Comparison of ENCODE assay signal across 1 cellular context in the genomic region with DNA sequence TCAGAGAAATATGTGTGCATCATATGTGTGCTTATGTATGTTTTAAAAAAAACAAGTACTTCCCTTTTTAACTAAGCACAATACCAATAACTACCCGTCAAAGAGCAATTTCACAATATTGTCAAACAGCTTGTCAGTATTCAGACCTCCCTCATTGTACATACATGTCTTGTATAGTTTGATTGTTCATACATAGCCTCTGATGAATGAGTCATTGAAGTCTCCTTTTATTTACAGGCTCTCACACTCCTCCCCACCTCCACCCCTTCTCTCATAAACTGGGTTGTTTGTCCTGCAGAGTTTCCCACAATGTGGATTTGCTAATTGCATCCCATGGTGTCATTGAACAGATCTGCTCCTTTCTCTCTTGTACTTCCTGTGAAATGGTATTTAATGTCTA.
TF ChIP-seq lines count a peak whose summit lies in the region.

No MANE protein-coding gene starts in this region.

TF ChIP-seq in WTC11, 78 proteins besides CTCF, POLR2A, EP300 and RAD21 (continued from another document):
- TF ChIP-seq E2F4 (CRISPR knock-in tag; IDR thresholded peaks at IDR 0.05; ENCODE audit: borderline replicate concordance, low read depth) (no peak), ESRRA (CRISPR knock-in tag; IDR thresholded peaks at IDR 0.05; ENCODE audit: borderline replicate concordance) (no peak)
TF ChIP-seq in WTC11: peak in this region for 0.
